In genomic region chr22:45966892-45967365, GRCh38 we compare ENCODE assay signal across 17 cellular contexts. TPM values are rescaled to one million over a fixed set of nuclear protein-coding genes. Genes with fewer than 3 reads are reported as not detected.
DNase-seq lines count a peak whose midpoint lies in the region; ATAC-seq and TF ChIP-seq lines count a peak whose summit lies in the region.
"Had no signal": no experiment of that assay in that cellular context is flagged by ENCODE, and none has a peak within 500 bp of the region (broad histone marks: within the 10 kb centered on the region; RNA-seq: fewer than 3 reads in every experiment).

No MANE protein-coding gene starts in this region.

- no peak overlapping the region for H2BK5ac ChIP-seq in mesenchymal stem cell (ENCODE audit: low read depth, low read length, poor library complexity, severe bottlenecking)

- H3K23ac ChIP-seq in mesenchymal stem cell (ENCODE audit: low read length in 2 of 2), result no peak overlapping the region

- no peak overlapping the region for H2BK120ac ChIP-seq in mesenchymal stem cell (ENCODE audit: low read depth, low read length)

- DNase-seq in Ammon's horn (ENCODE audit: low spot score) (peak; percentile 21), ecto neural progenitor cell (ENCODE audit: low spot score) (peak; percentile 60), mesenchymal stem cell (no peak)
- DNase-seq in activated naive CD4-positive, alpha-beta T cell treated with anti-CD3 and anti-CD28 coated beads, Interleukin-2, amount 50 U/mL, for 16 hours, result no peak
- DNase-seq: Caco-2; CD4-positive, alpha-beta T cell; DMS 273 treated with DMSO at 0.1 percent for 48 hours; NCI-H1436 treated with DMSO at 0.1 percent for 48 hours; NCI-H2227 treated with DMSO at 0.1 percent for 48 hours; NCI-H748 treated with DMSO at 0.1 percent for 48 hours; PC-9; SIG-M5 had no signal

- no peaks in the 10 kb centered on the region for H3K9me3 ChIP-seq in DOHH2 (ENCODE audit: control insufficient read depth, insufficient read depth, low read length)
- no peaks in the 10 kb centered on the region for H3K9me3 ChIP-seq in mesenchymal stem cell (ENCODE audit: control insufficient read depth, low read length)
- H3K9me3 ChIP-seq: BE2C, Caco-2 had no signal

- no peak overlapping the region for H4K91ac ChIP-seq in mesenchymal stem cell (ENCODE audit: low read length)

- no peak overlapping the region for H4K8ac ChIP-seq in mesenchymal stem cell (ENCODE audit: low read length)

- 0 out of 2 replicates have a peak, but pooled peaks cover 4% of the 10 kb centered on the region for H4K20me1 ChIP-seq in DOHH2 (ENCODE audit: control insufficient read depth, insufficient read depth, low read depth, low read length)

- H2BK15ac ChIP-seq in mesenchymal stem cell (ENCODE audit: low read depth, poor library complexity, severe bottlenecking), result peak overlapping the region; percentile 7

- no peak overlapping the region for H3K4me3 ChIP-seq in DOHH2 (ENCODE audit: low read length)
- no peak overlapping the region for H3K4me3 ChIP-seq in mesenchymal stem cell (ENCODE audit: insufficient read depth in 1 of 2, low read depth in 1 of 2, low read length in 2 of 2)
- H3K4me3 ChIP-seq: PC-9 had no signal

- H3K14ac ChIP-seq in mesenchymal stem cell (ENCODE audit: low read length in 2 of 2), result no peak overlapping the region

- H3K79me1 ChIP-seq in mesenchymal stem cell (replicated peaks; ENCODE audit: low read length, poor library complexity, severe bottlenecking), result peaks cover 10% of the 10 kb centered on the region

- no peaks in the 10 kb centered on the region for H3K79me2 ChIP-seq in DOHH2 (ENCODE audit: control insufficient read depth, low read length)

- no peak overlapping the region for H3K27ac ChIP-seq in DOHH2 (ENCODE audit: low read depth, low read length)
- H3K27ac ChIP-seq in mesenchymal stem cell (ENCODE audit: low read length, poor library complexity, severe bottlenecking), result no peak overlapping the region
- H3K27ac ChIP-seq: PC-9 had no signal

- H3K9me2 ChIP-seq in DOHH2 (replicated peaks; ENCODE audit: control insufficient read depth, low read length), result no peaks in the 10 kb centered on the region

- H3K27me3 ChIP-seq in DOHH2 (ENCODE audit: control insufficient read depth, low read length) (no peaks in the 10 kb centered on the region), mesenchymal stem cell (ENCODE audit: control insufficient read depth in 1 of 2, insufficient read depth in 1 of 2, low read length in 2 of 2) (peaks cover 0 to 97% of the 10 kb centered on the region in 2 experiments)

- H3K4me1 ChIP-seq in DOHH2 (ENCODE audit: control insufficient read depth, low read length), result peaks cover 27% of the 10 kb centered on the region
- H3K4me1 ChIP-seq in mesenchymal stem cell (ENCODE audit: control insufficient read depth, insufficient read depth, low read depth, low read length), result peaks cover 86% of the 10 kb centered on the region
- H3K4me1 ChIP-seq: BE2C, Caco-2 had no signal

- no peak overlapping the region for H2BK12ac ChIP-seq in mesenchymal stem cell (ENCODE audit: low read length in 2 of 2)

- no peak overlapping the region for H3K9ac ChIP-seq in mesenchymal stem cell (ENCODE audit: low read length)

- no peak overlapping the region for H2AFZ ChIP-seq in mesenchymal stem cell (ENCODE audit: low read depth, low read length)
- H2AFZ ChIP-seq: PC-9 had no signal

- no peak overlapping the region for H2AK5ac ChIP-seq in mesenchymal stem cell (ENCODE audit: low read length, severe bottlenecking)

- ATAC-seq in GM19351 (IDR thresholded peaks at IDR 0.05; ENCODE audit: unreplicated experiment), result no peak
- ATAC-seq in activated CD4-positive, CD25-positive, alpha-beta regulatory T cell treated with anti-CD3 and anti-CD28 coated beads, Interleukin-2, amount 50 U/mL, for 24 hours, result no peak
- no peak for ATAC-seq in HG02759 (IDR thresholded peaks at IDR 0.05; ENCODE audit: unreplicated experiment)

- H3K4ac ChIP-seq in mesenchymal stem cell (ENCODE audit: low read depth in 1 of 2, low read length in 2 of 2), result no peak overlapping the region

- 83% methylated on average over 17 of the region's 17 CpGs for WGBS in mesenchymal stem cell

- TF ChIP-seq CTCF in DOHH2 (IDR thresholded peaks at IDR 0.05; ENCODE audit: low read depth, low read length, poor library complexity, severe bottlenecking), result no peak

- H3K4me2 ChIP-seq in DOHH2 (ENCODE audit: low read length) (peak overlapping the region; percentile 30), mesenchymal stem cell (ENCODE audit: low read length, poor library complexity, severe bottlenecking) (no peak overlapping the region)
- H3K4me2 ChIP-seq: PC-9 had no signal

- 0 out of 2 replicates have a peak, but pooled peaks cover 3% of the 10 kb centered on the region for H3F3A ChIP-seq in DOHH2 (ENCODE audit: control insufficient read depth, insufficient read depth)

- H3K36me3 ChIP-seq in DOHH2 (ENCODE audit: control insufficient read depth, low read length) (no peaks in the 10 kb centered on the region), mesenchymal stem cell (ENCODE audit: control insufficient read depth in 1 of 2, insufficient read depth in 2 of 2, low read depth in 1 of 2, low read length in 2 of 2) (peaks cover 0 to 25% of the 10 kb centered on the region in 2 experiments)
- H3K36me3 ChIP-seq: BE2C had no signal

- H3K18ac ChIP-seq in mesenchymal stem cell (ENCODE audit: low read depth in 1 of 2, low read length in 2 of 2), result no peak overlapping the region

RNA-seq across cellular contexts. Expression of gene WNT7B, which starts 10.0 kb away (rescaled TPM):
- polyA plus RNA-seq in mesenchymal stem cell (2013, experiment 1 of 2), result not detected
- polyA plus RNA-seq in mesenchymal stem cell (2013, experiment 2 of 2), result not detected

Comparison
In these comparisons a context has a peak if more than half of its experiments do, and no peak if none do; other contexts are left out.
1. DNase-seq: peak in Ammon's horn (single experiment) and ecto neural progenitor cell (single experiment); none in mesenchymal stem cell (single experiment) and activated naive CD4-positive, alpha-beta T cell treated with anti-CD3 and anti-CD28 coated beads, Interleukin-2, amount 50 U/mL, for 16 hours (single experiment).